Comparison of ENCODE assay signal across 8 cellular contexts in genomic region chr13:24512208-24513068, GRCh38. TPM values are rescaled to one million over a fixed set of nuclear protein-coding genes. Genes with fewer than 3 reads are reported as not detected.
DNase-seq lines count a peak whose midpoint lies in the region; ATAC-seq, FAIRE-seq and TF ChIP-seq lines count a peak whose summit lies in the region.

TSS of gene PARP4 (minus strand) at chr13:24512778. CDS start at chr13:24503776, 9,002 bp downstream.

- H3K9me3 ChIP-seq in vagina: no peaks in the 10 kb centered on the region

- H3K27me3 ChIP-seq in vagina: no peaks in the 10 kb centered on the region

- peak; percentile 66 for DNase-seq in GM12892 (ENCODE audit: insufficient read length)
- DNase-seq in NB4 (ENCODE audit: low read depth): peak; percentile 92
- DNase-seq in amniotic stem cell (lab: John Stamatoyannopoulos, UW): peak; percentile 48
- peak; percentile 87 for DNase-seq in left ventricle myocardium superior
- peak; percentile 66 for DNase-seq in pulmonary artery endothelial cell (ENCODE audit: low read depth, low spot score)
- no peak for DNase-seq in vagina (ENCODE audit: extremely low spot score in 2 of 2)

- TF ChIP-seq POLR2A in GM12892 (IDR thresholded peaks at IDR 0.05; ENCODE audit: low read depth, low read length) (peak; percentile 87), NB4 (IDR thresholded peaks at IDR 0.05; ENCODE audit: extremely low read depth, insufficient read length) (peak; percentile 98), vagina (IDR thresholded peaks at IDR 0.05) (peak in 1 of 2 donors; percentile 49)

- H3K36me3 Mint-ChIP-seq in T-helper 1 cell treated with Interleukin-12 subunit alpha and Interleukin-12 subunit beta and Interleukin-4 antibody, amounts not matched to agents 30 μg/mL and 1 μg/mL, for 36 hours (ENCODE audit: low read depth): peaks cover 6% of the 10 kb centered on the region

- H3K4me1 Mint-ChIP-seq in T-helper 1 cell treated with Interleukin-12 subunit alpha and Interleukin-12 subunit beta and Interleukin-4 antibody, amounts not matched to agents 30 μg/mL and 1 μg/mL, for 36 hours (ENCODE audit: low read depth): peaks cover 24% of the 10 kb centered on the region

- TF ChIP-seq CTCF in NB4 (IDR thresholded peaks at IDR 0.05; ENCODE audit: low read depth, low read length): no peak
- TF ChIP-seq CTCF in vagina (IDR thresholded peaks at IDR 0.05): no peak

- H3K36me3 ChIP-seq in vagina: no peaks in the 10 kb centered on the region

- H3K4me3 ChIP-seq in NB4 (ENCODE audit: low read depth, low read length): peak within 1 kb of the TSS; percentile 89
- H3K4me3 ChIP-seq in vagina: peak within 1 kb of the TSS; percentile 83 to 96

- FAIRE-seq in GM12892 (lab: Jason Lieb, UNC): peak; percentile 92

- peak; percentile 69 for ATAC-seq in HG02571 (IDR thresholded peaks at IDR 0.05; ENCODE audit: unreplicated experiment)
- peak; percentile 99 for ATAC-seq in left ventricle myocardium superior

- peaks cover 2% of the 10 kb centered on the region for H3K9me3 Mint-ChIP-seq in T-helper 1 cell treated with Interleukin-12 subunit alpha and Interleukin-12 subunit beta and Interleukin-4 antibody, amounts not matched to agents 30 μg/mL and 1 μg/mL, for 36 hours

- peaks cover 15% of the 10 kb centered on the region for H3K4me1 ChIP-seq in vagina

- intact Hi-C loops in left ventricle myocardium superior (cut with micrococcal nuclease): no loop called here
- intact Hi-C loops in vagina (cut with DNase I): no loop called here

- peak within 1 kb of the TSS; percentile 86 for H3K4me3 Mint-ChIP-seq in T-helper 1 cell treated with Interleukin-12 subunit alpha and Interleukin-12 subunit beta and Interleukin-4 antibody, amounts not matched to agents 30 μg/mL and 1 μg/mL, for 36 hours

- H3K27ac ChIP-seq in vagina: peak within 1 kb of the TSS; percentile 87

- H3K27me3 Mint-ChIP-seq in T-helper 1 cell treated with Interleukin-12 subunit alpha and Interleukin-12 subunit beta and Interleukin-4 antibody, amounts not matched to agents 30 μg/mL and 1 μg/mL, for 36 hours (ENCODE audit: low read depth): no peaks in the 10 kb centered on the region

- peak within 1 kb of the TSS; percentile 87 for H3K27ac Mint-ChIP-seq in T-helper 1 cell treated with Interleukin-12 subunit alpha and Interleukin-12 subunit beta and Interleukin-4 antibody, amounts not matched to agents 30 μg/mL and 1 μg/mL, for 36 hours

RNA-seq across cellular contexts. Expression of gene PARP4, which starts in this region (rescaled TPM):
- polyA plus RNA-seq in GM12892 (2012; ENCODE audit: missing spikeins): 32.9 TPM
- total RNA-seq in left ventricle myocardium superior (25.6 TPM), pulmonary artery endothelial cell (46.9 and 63.0 TPM in 2 replicates), vagina (47.4 TPM)

Comparison
In these comparisons a context has a peak if more than half of its experiments do, and no peak if none do; other contexts are left out.
1. DNase-seq: peak in GM12892 (single experiment), NB4 (single experiment), amniotic stem cell (single experiment), left ventricle myocardium superior (single experiment) and pulmonary artery endothelial cell (single experiment); none in vagina (0 of 2).